In the genomic region with DNA sequence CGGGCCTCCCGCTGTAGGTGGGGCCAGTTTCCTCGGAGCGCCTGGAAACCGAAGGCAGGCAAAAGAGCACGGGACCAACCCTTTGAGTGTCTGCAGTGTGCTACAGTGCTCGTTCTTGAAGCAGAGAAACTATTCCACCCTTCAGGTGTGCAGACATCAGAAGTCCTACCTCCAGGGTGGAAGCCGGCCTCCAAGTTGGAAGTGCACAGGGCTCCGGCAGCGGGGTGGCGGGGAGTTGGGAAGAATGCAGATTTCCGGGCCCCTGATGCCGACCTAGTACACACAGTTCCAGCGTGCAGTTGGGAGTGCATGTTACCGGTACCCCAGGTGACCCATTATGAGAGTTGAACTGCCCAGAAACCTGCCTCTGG, we compare ENCODE assay signal across 10 cellular contexts. TPM values are rescaled to one million over a fixed set of nuclear protein-coding genes. Genes with fewer than 3 reads are reported as not detected.
DNase-seq lines count a peak whose midpoint lies in the region; ATAC-seq, FAIRE-seq and TF ChIP-seq lines count a peak whose summit lies in the region.
"Had no signal": no experiment of that assay in that cellular context is flagged by ENCODE, and none has a peak within 500 bp of the region (broad histone marks: within the 10 kb centered on the region; RNA-seq: fewer than 3 reads in every experiment).

No MANE protein-coding gene starts in this region.

- FAIRE-seq in keratinocyte (lab: Jason Lieb, UNC) = no peak

- H3F3A ChIP-seq in SK-N-SH (replicated peaks; ENCODE audit: insufficient read depth) = peaks cover 5% of the 10 kb centered on the region

- no peaks in the 10 kb centered on the region for H3K9me3 Mint-ChIP-seq in activated naive CD8-positive, alpha-beta T cell (ENCODE audit: low read depth)

- dilution Hi-C loops in keratinocyte (cut with MboI; ENCODE audit: extremely low pct_ligation_motif_present, low sequenced_read_pairs) = no loop called here

- TF ChIP-seq EP300 in SK-N-SH (IDR thresholded peaks at IDR 0.05; ENCODE audit: borderline replicate concordance in 1 of 2, low read depth in 1 of 2, low read length in 1 of 2) (no peak), suprapubic skin (IDR thresholded peaks at IDR 0.05) (no peak)

- ATAC-seq in SK-N-SH treated with all-trans-retinoic acid at 6 μM for 48 hours = no peak

- H3K36me3 ChIP-seq in SK-N-SH (replicated peaks in 1 of 2; ENCODE audit: control insufficient read depth in 1 of 2, insufficient read depth in 2 of 2, low read length in 1 of 2) (no peaks in the 10 kb centered on the region), keratinocyte (ENCODE audit: control insufficient read depth in 2 of 2, extremely low read depth in 1 of 2, insufficient read depth in 2 of 2, low read length in 2 of 2) (peaks cover 1 to 13% of the 10 kb centered on the region in 2 experiments), suprapubic skin (no peaks in the 10 kb centered on the region)

- no peak for TF ChIP-seq POLR2A in suprapubic skin (IDR thresholded peaks at IDR 0.05)

- in situ Hi-C loops in GM13977 (cut with MboI; ENCODE audit: low pct_unique_long_range_greater_than_20kb, low sequenced_read_pairs, unreplicated experiment) = loop anchor here (10.0 kb wide), 1 partner anchor 105 kb away; no protein-coding TSS in a partner anchor

- peak overlapping the region; percentile 96 for H3K4me3 Mint-ChIP-seq in activated naive CD8-positive, alpha-beta T cell

- H3K9me1 ChIP-seq in keratinocyte (ENCODE audit: control insufficient read depth, extremely low read depth, insufficient read depth, low read length) = peaks cover 4% of the 10 kb centered on the region

- H3K4me2 ChIP-seq in SK-N-SH = peak overlapping the region; percentile 80
- H3K4me2 ChIP-seq in keratinocyte (ENCODE audit: control insufficient read depth, extremely low read depth, insufficient read depth, low read depth, low read length) = peak overlapping the region; percentile 94

- WGBS in SK-N-SH (ENCODE audit: low lambda C conversion rate) = 92% methylated on average over 15 of the region's 15 CpGs
- WGBS in suprapubic skin = 41% methylated on average over 9 of the region's 15 CpGs

- H3K9me3 ChIP-seq in SK-N-SH = no peaks in the 10 kb centered on the region
- no peaks in the 10 kb centered on the region for H3K9me3 ChIP-seq in keratinocyte (ENCODE audit: control insufficient read depth, low read depth, low read length)
- no peaks in the 10 kb centered on the region for H3K9me3 ChIP-seq in suprapubic skin

- TF ChIP-seq RAD21 in SK-N-SH (IDR thresholded peaks at IDR 0.05; ENCODE audit: low read length) = no peak

- no peak overlapping the region for H3K9ac ChIP-seq in SK-N-SH
- peak overlapping the region; percentile 80 for H3K9ac ChIP-seq in keratinocyte (ENCODE audit: control insufficient read depth, extremely low read depth, insufficient read depth, low read length)

- H3K27ac Mint-ChIP-seq in activated naive CD8-positive, alpha-beta T cell = peak overlapping the region; percentile 94

- H3K9me2 ChIP-seq in SK-N-SH = no peaks in the 10 kb centered on the region

- no peak overlapping the region for H3K4me3 ChIP-seq in SK-N-SH (ENCODE audit: low read depth in 2 of 2, low read length in 1 of 2)
- H3K4me3 ChIP-seq in keratinocyte (ENCODE audit: control insufficient read depth in 2 of 3, extremely low read depth in 1 of 3, insufficient read depth in 2 of 3, low read depth in 1 of 3, low read length in 3 of 3) = peak overlapping the region; percentile 61 to 93 (median 92)
- peak overlapping the region; percentile 94 for H3K4me3 ChIP-seq in suprapubic skin

- H4K20me1 ChIP-seq in SK-N-SH (ENCODE audit: insufficient read depth) (peaks cover 58% of the 10 kb centered on the region), keratinocyte (ENCODE audit: control insufficient read depth, extremely low read depth, insufficient read depth, low read length) (peaks cover 26% of the 10 kb centered on the region)

- H2AFZ ChIP-seq in SK-N-SH (ENCODE audit: low read depth) = no peak overlapping the region
- no peak overlapping the region for H2AFZ ChIP-seq in keratinocyte (ENCODE audit: control insufficient read depth, low read length)

- H3K27me3 ChIP-seq in SK-N-SH (ENCODE audit: insufficient read depth) (no peaks in the 10 kb centered on the region), keratinocyte (ENCODE audit: control insufficient read depth, extremely low read depth, insufficient read depth, low read length) (no peaks in the 10 kb centered on the region), suprapubic skin (no peaks in the 10 kb centered on the region)

- peaks cover 64% of the 10 kb centered on the region for H3K4me1 Mint-ChIP-seq in activated naive CD8-positive, alpha-beta T cell (ENCODE audit: low read depth)

- CTCF ChIA-PET in SK-N-SH (lab: Yijun Ruan, JAX) = interaction anchor here (0.9 to 1.2 kb wide), 3 partner anchors 106 to 159 kb away, joined by 3 to 4 read pairs (median 3); no protein-coding TSS in a partner anchor

- H3K27me3 Mint-ChIP-seq in activated naive CD8-positive, alpha-beta T cell = no peaks in the 10 kb centered on the region

- POLR2A ChIA-PET in SK-N-SH (lab: Yijun Ruan, JAX) = interaction anchor here (1.0 kb wide), 1 partner anchor 18 kb away, joined by 3 read pairs; no protein-coding TSS in a partner anchor

- H3K79me2 ChIP-seq in SK-N-SH (ENCODE audit: insufficient read depth) (peaks cover 62% of the 10 kb centered on the region), keratinocyte (ENCODE audit: control insufficient read depth, insufficient read depth, low read length) (peaks cover 61% of the 10 kb centered on the region)

- H3K27ac ChIP-seq in SK-N-SH (ENCODE audit: low read depth in 2 of 2, low read length in 1 of 2) (no peak overlapping the region; a peak in 1 of 4 replicates), keratinocyte (ENCODE audit: control insufficient read depth, insufficient read depth, low read length) (peak overlapping the region; percentile 84), suprapubic skin (peak overlapping the region; percentile 99)

- no peak for DNase-seq in SK-N-SH
- no peak for DNase-seq in keratinocyte (ENCODE audit: low read depth, low spot score)
- DNase-seq in suprapubic skin (ENCODE audit: low spot score in 2 of 2) = no peak
- DNase-seq in GM13977 (ENCODE audit: low spot score) = no peak
- no peak for DNase-seq in NCI-H524 treated with DMSO at 0.1 percent for 48 hours (lab: John Stamatoyannopoulos, UW)
- no peak for DNase-seq in foreskin melanocyte
- DNase-seq: ACHN, retina had no signal

- H3K36me3 Mint-ChIP-seq in activated naive CD8-positive, alpha-beta T cell = peaks cover under 1% of the 10 kb centered on the region

- no peak for TF ChIP-seq CTCF in SK-N-SH (IDR thresholded peaks at IDR 0.05)
- TF ChIP-seq CTCF in keratinocyte (optimal IDR thresholded peaks at IDR 0.05 in 1 of 3, IDR thresholded peaks at IDR 0.05 in 1 of 3, conservative IDR thresholded peaks at IDR 0.05 in 1 of 3; ENCODE audit: extremely low read depth in 1 of 3, insufficient read depth in 2 of 3, low read length in 3 of 3) = no peak
- no peak for TF ChIP-seq CTCF in suprapubic skin (IDR thresholded peaks at IDR 0.05)
- no peak for TF ChIP-seq CTCF in GM13977 (IDR thresholded peaks at IDR 0.05; ENCODE audit: extremely low read depth, insufficient read depth, missing control alignments)

- H3K4me1 ChIP-seq in SK-N-SH (ENCODE audit: control insufficient read depth in 1 of 2, insufficient read depth in 2 of 2, low read depth in 1 of 2, low read length in 1 of 2) (peaks cover 5 to 56% of the 10 kb centered on the region in 2 experiments; a peak in 2 of 4 replicates), keratinocyte (ENCODE audit: control insufficient read depth, extremely low read depth, insufficient read depth, low read length) (peaks cover 29% of the 10 kb centered on the region), suprapubic skin (peaks cover 69% of the 10 kb centered on the region)

TF ChIP-seq in SK-N-SH, 30 proteins besides CTCF, POLR2A, EP300 and RAD21 (continues in another document):
- no peak for TF ChIP-seq GABPA (IDR thresholded peaks at IDR 0.05; ENCODE audit: low read depth)
- TF ChIP-seq TAF1 (IDR thresholded peaks at IDR 0.05; ENCODE audit: borderline replicate concordance, low read depth, low read length) = no peak
- no peak for TF ChIP-seq RXRA (IDR thresholded peaks at IDR 0.05; ENCODE audit: borderline replicate concordance, low read depth)

TF ChIP-seq in SK-N-SH treated with all-trans-retinoic acid at 6 μM for 48 hours, 23 proteins besides CTCF, POLR2A, EP300 and RAD21 (continues in another document):
- no peak for TF ChIP-seq SNAI2 (CRISPR knock-in tag; IDR thresholded peaks at IDR 0.05)
- no peak for TF ChIP-seq ESRRG (CRISPR knock-in tag; IDR thresholded peaks at IDR 0.05)
- TF ChIP-seq TCF4 (CRISPR knock-in tag; IDR thresholded peaks at IDR 0.05; ENCODE audit: borderline replicate concordance) = no peak

RNA-seq across cellular contexts. Expression of a gene that starts 3.0 kb away (rescaled TPM):
- 7.1 and 8.6 TPM in 2 replicates for polyA plus RNA-seq in SK-N-SH (2012; rRNA removed)
- polyA plus RNA-seq in SK-N-SH (2012; cell fraction: cytosol; rRNA removed) = 9.4 and 11.1 TPM in 2 replicates
- 7.4 and 9.3 TPM in 2 replicates for polyA plus RNA-seq in SK-N-SH (2012; cell fraction: nucleus; rRNA removed)
- 42.4 to 66.7 TPM (median 59.8 TPM) in 3 replicates for polyA plus RNA-seq in keratinocyte
- 25.8 TPM for polyA plus RNA-seq in keratinocyte (2011; ENCODE audit: low read depth)
- 44.4 and 68.0 TPM in 2 replicates for polyA plus RNA-seq in keratinocyte (2011; cell fraction: cytosol; rRNA removed)
- 107 and 118 TPM in 2 replicates for polyA plus RNA-seq in keratinocyte (2011; cell fraction: nucleus; rRNA removed)
- 58.5 and 59.0 TPM in 2 replicates for polyA plus RNA-seq in keratinocyte (2012; ENCODE audit: low replicate concordance)
- 52.2 to 63.3 TPM (median 62.0 TPM) in 3 replicates for polyA minus RNA-seq in keratinocyte
- polyA minus RNA-seq in keratinocyte (2011; cell fraction: cytosol; rRNA and poly(A)+ RNA removed) = 49.5 TPM
- 45.8 and 58.6 TPM in 2 replicates for polyA minus RNA-seq in keratinocyte (2011; cell fraction: nucleus; rRNA and poly(A)+ RNA removed)
- 100 to 1,000 TPM; 141 to 162 (median 145) TPM for total RNA-seq in suprapubic skin

Comparison
In these comparisons a context has a peak if more than half of its experiments do, and no peak if none do; other contexts are left out.
1. H3K27ac ChIP-seq: peak in keratinocyte (single experiment) and suprapubic skin (single experiment); none in SK-N-SH (0 of 2).
2. H3K4me3 ChIP-seq: peak in keratinocyte (3 of 3) and suprapubic skin (single experiment); none in SK-N-SH (0 of 2).